In genomic region chr9:129174724-129175514, GRCh38 we compare ENCODE assay signal across 2 cellular contexts.
A peak's percentile ranks its signal among the peaks of the same experiment; 100 is the strongest.
TF ChIP-seq lines count a peak whose summit lies in the region.

No MANE protein-coding gene starts in this region.

TF ChIP-seq in HEK293, 187 proteins besides CTCF, POLR2A, EP300 and RAD21 (continued from another document and continues in another):
- TF ChIP-seq, protein P1, sequence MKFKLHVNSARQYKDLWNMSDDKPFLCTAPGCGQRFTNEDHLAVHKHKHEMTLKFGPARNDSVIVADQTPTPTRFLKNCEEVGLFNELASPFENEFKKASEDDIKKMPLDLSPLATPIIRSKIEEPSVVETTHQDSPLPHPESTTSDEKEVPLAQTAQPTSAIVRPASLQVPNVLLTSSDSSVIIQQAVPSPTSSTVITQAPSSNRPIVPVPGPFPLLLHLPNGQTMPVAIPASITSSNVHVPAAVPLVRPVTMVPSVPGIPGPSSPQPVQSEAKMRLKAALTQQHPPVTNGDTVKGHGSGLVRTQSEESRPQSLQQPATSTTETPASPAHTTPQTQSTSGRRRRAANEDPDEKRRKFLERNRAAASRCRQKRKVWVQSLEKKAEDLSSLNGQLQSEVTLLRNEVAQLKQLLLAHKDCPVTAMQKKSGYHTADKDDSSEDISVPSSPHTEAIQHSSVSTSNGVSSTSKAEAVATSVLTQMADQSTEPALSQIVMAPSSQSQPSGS (tag by site-specific recombination; IDR thresholded peaks at IDR 0.05; ENCODE audit: low read depth), result peak; percentile 55; the same call in 1 of the 2 replicates
- TF ChIP-seq, protein P2, sequence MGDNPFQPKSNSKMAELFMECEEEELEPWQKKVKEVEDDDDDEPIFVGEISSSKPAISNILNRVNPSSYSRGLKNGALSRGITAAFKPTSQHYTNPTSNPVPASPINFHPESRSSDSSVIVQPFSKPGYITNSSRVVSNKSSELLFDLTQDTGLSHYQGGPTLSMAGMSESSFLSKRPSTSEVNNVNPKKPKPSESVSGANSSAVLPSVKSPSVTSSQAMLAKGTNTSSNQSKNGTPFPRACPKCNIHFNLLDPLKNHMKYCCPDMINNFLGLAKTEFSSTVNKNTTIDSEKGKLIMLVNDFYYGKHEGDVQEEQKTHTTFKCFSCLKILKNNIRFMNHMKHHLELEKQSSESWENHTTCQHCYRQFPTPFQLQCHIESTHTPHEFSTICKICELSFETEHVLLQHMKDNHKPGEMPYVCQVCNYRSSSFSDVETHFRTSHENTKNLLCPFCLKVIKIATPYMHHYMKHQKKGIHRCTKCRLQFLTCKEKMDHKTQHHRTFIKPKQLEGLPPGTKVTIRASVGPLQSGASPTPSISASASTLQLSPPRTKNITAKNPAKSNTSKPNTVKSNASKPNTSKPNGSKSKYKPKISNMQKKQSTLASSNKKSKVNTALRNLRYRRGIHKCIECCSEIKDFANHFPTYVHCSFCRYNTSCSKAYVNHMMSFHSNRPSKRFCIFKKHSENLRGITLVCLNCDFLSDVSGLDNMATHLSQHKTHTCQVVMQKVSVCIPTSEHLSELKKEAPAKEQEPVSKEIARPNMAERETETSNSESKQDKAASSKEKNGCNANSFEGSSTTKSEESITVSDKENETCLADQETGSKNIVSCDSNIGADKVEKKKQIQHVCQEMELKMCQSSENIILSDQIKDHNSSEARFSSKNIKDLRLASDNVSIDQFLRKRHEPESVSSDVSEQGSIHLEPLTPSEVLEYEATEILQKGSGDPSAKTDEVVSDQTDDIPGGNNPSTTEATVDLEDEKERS (tag by site-specific recombination; IDR thresholded peaks at IDR 0.05), result no peak
- TF ChIP-seq ZNF37A (tag by site-specific recombination; IDR thresholded peaks at IDR 0.05), result no peak
- TF ChIP-seq ZBTB26 (tag by site-specific recombination; optimal IDR thresholded peaks at IDR 0.05), result peak; percentile 89
- no peak for TF ChIP-seq ZNF768 (tag by site-specific recombination; IDR thresholded peaks at IDR 0.05)
- TF ChIP-seq ZNF654 (tag by site-specific recombination; IDR thresholded peaks at IDR 0.05; ENCODE audit: low read depth), result peak; percentile 23
- TF ChIP-seq KLF7 (tag by site-specific recombination; IDR thresholded peaks at IDR 0.05; ENCODE audit: borderline replicate concordance), result 0 out of 2 replicates have a peak, but pooled peaks have one; percentile 11
- TF ChIP-seq ZIC2 (tag by site-specific recombination; IDR thresholded peaks at IDR 0.05), result peak; percentile 92
- peak; percentile 23; the same call in 1 of the 2 replicates for TF ChIP-seq BCL11B (tag by site-specific recombination; IDR thresholded peaks at IDR 0.05; ENCODE audit: low read depth)
- no peak for TF ChIP-seq ZNF266 (tag by site-specific recombination; IDR thresholded peaks at IDR 0.05; ENCODE audit: low read depth)
- TF ChIP-seq, protein P3, sequence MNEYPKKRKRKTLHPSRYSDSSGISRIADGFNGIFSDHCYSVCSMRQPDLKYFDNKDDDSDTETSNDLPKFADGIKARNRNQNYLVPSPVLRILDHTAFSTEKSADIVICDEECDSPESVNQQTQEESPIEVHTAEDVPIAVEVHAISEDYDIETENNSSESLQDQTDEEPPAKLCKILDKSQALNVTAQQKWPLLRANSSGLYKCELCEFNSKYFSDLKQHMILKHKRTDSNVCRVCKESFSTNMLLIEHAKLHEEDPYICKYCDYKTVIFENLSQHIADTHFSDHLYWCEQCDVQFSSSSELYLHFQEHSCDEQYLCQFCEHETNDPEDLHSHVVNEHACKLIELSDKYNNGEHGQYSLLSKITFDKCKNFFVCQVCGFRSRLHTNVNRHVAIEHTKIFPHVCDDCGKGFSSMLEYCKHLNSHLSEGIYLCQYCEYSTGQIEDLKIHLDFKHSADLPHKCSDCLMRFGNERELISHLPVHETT (tag by site-specific recombination; IDR thresholded peaks at IDR 0.05), result peak; percentile 47
- TF ChIP-seq, protein P4, sequence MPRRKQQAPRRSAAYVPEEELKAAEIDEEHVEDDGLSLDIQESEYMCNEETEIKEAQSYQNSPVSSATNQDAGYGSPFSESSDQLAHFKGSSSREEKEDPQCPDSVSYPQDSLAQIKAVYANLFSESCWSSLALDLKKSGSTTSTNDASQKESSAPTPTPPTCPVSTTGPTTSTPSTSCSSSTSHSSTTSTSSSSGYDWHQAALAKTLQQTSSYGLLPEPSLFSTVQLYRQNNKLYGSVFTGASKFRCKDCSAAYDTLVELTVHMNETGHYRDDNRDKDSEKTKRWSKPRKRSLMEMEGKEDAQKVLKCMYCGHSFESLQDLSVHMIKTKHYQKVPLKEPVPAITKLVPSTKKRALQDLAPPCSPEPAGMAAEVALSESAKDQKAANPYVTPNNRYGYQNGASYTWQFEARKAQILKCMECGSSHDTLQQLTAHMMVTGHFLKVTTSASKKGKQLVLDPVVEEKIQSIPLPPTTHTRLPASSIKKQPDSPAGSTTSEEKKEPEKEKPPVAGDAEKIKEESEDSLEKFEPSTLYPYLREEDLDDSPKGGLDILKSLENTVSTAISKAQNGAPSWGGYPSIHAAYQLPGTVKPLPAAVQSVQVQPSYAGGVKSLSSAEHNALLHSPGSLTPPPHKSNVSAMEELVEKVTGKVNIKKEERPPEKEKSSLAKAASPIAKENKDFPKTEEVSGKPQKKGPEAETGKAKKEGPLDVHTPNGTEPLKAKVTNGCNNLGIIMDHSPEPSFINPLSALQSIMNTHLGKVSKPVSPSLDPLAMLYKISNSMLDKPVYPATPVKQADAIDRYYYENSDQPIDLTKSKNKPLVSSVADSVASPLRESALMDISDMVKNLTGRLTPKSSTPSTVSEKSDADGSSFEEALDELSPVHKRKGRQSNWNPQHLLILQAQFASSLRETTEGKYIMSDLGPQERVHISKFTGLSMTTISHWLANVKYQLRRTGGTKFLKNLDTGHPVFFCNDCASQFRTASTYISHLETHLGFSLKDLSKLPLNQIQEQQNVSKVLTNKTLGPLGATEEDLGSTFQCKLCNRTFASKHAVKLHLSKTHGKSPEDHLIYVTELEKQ (tag by site-specific recombination; IDR thresholded peaks at IDR 0.05; ENCODE audit: borderline replicate concordance), result no peak
- TF ChIP-seq RBAK (tag by site-specific recombination; IDR thresholded peaks at IDR 0.05), result no peak
- TF ChIP-seq ZNF777 (tag by site-specific recombination; IDR thresholded peaks at IDR 0.05; ENCODE audit: borderline replicate concordance), result peak; percentile 51; the same call in 1 of the 2 replicates

TF ChIP-seq in K562, 482 proteins besides CTCF, POLR2A, EP300 and RAD21 (continued from another document and continues in another):
- TF ChIP-seq, protein P5, sequence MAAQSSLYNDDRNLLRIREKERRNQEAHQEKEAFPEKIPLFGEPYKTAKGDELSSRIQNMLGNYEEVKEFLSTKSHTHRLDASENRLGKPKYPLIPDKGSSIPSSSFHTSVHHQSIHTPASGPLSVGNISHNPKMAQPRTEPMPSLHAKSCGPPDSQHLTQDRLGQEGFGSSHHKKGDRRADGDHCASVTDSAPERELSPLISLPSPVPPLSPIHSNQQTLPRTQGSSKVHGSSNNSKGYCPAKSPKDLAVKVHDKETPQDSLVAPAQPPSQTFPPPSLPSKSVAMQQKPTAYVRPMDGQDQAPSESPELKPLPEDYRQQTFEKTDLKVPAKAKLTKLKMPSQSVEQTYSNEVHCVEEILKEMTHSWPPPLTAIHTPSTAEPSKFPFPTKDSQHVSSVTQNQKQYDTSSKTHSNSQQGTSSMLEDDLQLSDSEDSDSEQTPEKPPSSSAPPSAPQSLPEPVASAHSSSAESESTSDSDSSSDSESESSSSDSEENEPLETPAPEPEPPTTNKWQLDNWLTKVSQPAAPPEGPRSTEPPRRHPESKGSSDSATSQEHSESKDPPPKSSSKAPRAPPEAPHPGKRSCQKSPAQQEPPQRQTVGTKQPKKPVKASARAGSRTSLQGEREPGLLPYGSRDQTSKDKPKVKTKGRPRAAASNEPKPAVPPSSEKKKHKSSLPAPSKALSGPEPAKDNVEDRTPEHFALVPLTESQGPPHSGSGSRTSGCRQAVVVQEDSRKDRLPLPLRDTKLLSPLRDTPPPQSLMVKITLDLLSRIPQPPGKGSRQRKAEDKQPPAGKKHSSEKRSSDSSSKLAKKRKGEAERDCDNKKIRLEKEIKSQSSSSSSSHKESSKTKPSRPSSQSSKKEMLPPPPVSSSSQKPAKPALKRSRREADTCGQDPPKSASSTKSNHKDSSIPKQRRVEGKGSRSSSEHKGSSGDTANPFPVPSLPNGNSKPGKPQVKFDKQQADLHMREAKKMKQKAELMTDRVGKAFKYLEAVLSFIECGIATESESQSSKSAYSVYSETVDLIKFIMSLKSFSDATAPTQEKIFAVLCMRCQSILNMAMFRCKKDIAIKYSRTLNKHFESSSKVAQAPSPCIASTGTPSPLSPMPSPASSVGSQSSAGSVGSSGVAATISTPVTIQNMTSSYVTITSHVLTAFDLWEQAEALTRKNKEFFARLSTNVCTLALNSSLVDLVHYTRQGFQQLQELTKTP (IDR thresholded peaks at IDR 0.05; ENCODE audit: low read depth in 1 of 2, partially characterized antibody in 2 of 2), result no peak
- TF ChIP-seq, protein P6, sequence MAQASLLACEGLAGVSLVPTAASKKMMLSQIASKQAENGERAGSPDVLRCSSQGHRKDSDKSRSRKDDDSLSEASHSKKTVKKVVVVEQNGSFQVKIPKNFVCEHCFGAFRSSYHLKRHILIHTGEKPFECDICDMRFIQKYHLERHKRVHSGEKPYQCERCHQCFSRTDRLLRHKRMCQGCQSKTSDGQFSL (CRISPR knock-in tag; IDR thresholded peaks at IDR 0.05), result 0 out of 2 replicates have a peak, but pooled peaks have one; percentile 46
- TF ChIP-seq, protein P6 (tag; IDR thresholded peaks at IDR 0.05), result peak in 1 of 2 experiments; percentile 54; a peak in 1 of 4 replicates
- no peak for TF ChIP-seq HNRNPUL1 (IDR thresholded peaks at IDR 0.05; ENCODE audit: low read length)
- no peak for TF ChIP-seq KDM4B (IDR thresholded peaks at IDR 0.05; ENCODE audit: borderline replicate concordance in 2 of 2, low read depth in 1 of 2)
- no peak for TF ChIP-seq XRCC3 (IDR thresholded peaks at IDR 0.05)
- TF ChIP-seq CCNT2 (IDR thresholded peaks at IDR 0.05; ENCODE audit: borderline replicate concordance, extremely low read depth, insufficient read length, low read depth, low read length), result peak; percentile 23
- no peak for TF ChIP-seq MIER1 (IDR thresholded peaks at IDR 0.05; ENCODE audit: low read depth)
- no peak for TF ChIP-seq ZNF146 (CRISPR knock-in tag; IDR thresholded peaks at IDR 0.05; ENCODE audit: unreplicated experiment)
- no peak for TF ChIP-seq FOXP1 (CRISPR knock-in tag; IDR thresholded peaks at IDR 0.05)
- no peak for TF ChIP-seq NCOR1 (IDR thresholded peaks at IDR 0.05)
- no peak for TF ChIP-seq TAF15 (IDR thresholded peaks at IDR 0.05; ENCODE audit: low read depth, low read length)
- TF ChIP-seq, protein P7, sequence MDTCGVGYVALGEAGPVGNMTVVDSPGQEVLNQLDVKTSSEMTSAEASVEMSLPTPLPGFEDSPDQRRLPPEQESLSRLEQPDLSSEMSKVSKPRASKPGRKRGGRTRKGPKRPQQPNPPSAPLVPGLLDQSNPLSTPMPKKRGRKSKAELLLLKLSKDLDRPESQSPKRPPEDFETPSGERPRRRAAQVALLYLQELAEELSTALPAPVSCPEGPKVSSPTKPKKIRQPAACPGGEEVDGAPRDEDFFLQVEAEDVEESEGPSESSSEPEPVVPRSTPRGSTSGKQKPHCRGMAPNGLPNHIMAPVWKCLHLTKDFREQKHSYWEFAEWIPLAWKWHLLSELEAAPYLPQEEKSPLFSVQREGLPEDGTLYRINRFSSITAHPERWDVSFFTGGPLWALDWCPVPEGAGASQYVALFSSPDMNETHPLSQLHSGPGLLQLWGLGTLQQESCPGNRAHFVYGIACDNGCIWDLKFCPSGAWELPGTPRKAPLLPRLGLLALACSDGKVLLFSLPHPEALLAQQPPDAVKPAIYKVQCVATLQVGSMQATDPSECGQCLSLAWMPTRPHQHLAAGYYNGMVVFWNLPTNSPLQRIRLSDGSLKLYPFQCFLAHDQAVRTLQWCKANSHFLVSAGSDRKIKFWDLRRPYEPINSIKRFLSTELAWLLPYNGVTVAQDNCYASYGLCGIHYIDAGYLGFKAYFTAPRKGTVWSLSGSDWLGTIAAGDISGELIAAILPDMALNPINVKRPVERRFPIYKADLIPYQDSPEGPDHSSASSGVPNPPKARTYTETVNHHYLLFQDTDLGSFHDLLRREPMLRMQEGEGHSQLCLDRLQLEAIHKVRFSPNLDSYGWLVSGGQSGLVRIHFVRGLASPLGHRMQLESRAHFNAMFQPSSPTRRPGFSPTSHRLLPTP (IDR thresholded peaks at IDR 0.05; ENCODE audit: borderline replicate concordance, extremely low read depth, insufficient read length), result no peak
- no peak for TF ChIP-seq ZNF263 (CRISPR knock-in tag; IDR thresholded peaks at IDR 0.05; ENCODE audit: borderline replicate concordance)
- TF ChIP-seq TEAD2 (tag; IDR thresholded peaks at IDR 0.05), result no peak
- no peak for TF ChIP-seq EHMT2 (IDR thresholded peaks at IDR 0.05)
- TF ChIP-seq HCFC1 (IDR thresholded peaks at IDR 0.05; ENCODE audit: low read depth, low read length), result no peak
- no peak for TF ChIP-seq FUS (optimal IDR thresholded peaks at IDR 0.05; ENCODE audit: low read depth, low read length)
- no peak for TF ChIP-seq ELF2 (CRISPR knock-in tag; IDR thresholded peaks at IDR 0.05)
- peak; percentile 29; the same call in 1 of the 2 replicates for TF ChIP-seq POLR2G (IDR thresholded peaks at IDR 0.05; ENCODE audit: low read depth, low read length)
- TF ChIP-seq SP1 (CRISPR knock-in tag; IDR thresholded peaks at IDR 0.05), result no peak
- no peak for TF ChIP-seq RBM17 (IDR thresholded peaks at IDR 0.05; ENCODE audit: borderline replicate concordance, low read depth, low read length)
- TF ChIP-seq, protein P8, sequence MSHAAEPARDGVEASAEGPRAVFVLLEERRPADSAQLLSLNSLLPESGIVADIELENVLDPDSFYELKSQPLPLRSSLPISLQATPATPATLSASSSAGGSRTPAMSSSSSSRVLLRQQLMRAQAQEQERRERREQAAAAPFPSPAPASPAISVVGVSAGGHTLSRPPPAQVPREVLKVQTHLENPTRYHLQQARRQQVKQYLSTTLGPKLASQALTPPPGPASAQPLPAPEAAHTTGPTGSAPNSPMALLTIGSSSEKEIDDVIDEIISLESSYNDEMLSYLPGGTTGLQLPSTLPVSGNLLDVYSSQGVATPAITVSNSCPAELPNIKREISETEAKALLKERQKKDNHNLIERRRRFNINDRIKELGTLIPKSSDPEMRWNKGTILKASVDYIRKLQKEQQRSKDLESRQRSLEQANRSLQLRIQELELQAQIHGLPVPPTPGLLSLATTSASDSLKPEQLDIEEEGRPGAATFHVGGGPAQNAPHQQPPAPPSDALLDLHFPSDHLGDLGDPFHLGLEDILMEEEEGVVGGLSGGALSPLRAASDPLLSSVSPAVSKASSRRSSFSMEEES (CRISPR knock-in tag; IDR thresholded peaks at IDR 0.05), result no peak
- no peak for TF ChIP-seq ZNF212 (CRISPR knock-in tag; IDR thresholded peaks at IDR 0.05)
- TF ChIP-seq ZNF384 (IDR thresholded peaks at IDR 0.05; ENCODE audit: low read depth, low read length), result peak; percentile 74
- no peak for TF ChIP-seq PHB2 (IDR thresholded peaks at IDR 0.05; ENCODE audit: low read depth)
- no peak for TF ChIP-seq NR1H2 (CRISPR knock-in tag; IDR thresholded peaks at IDR 0.05)
- TF ChIP-seq TEAD4 (IDR thresholded peaks at IDR 0.05; ENCODE audit: low read length), result no peak
- TF ChIP-seq TEAD4 (CRISPR knock-in tag; IDR thresholded peaks at IDR 0.05; ENCODE audit: borderline replicate concordance), result no peak
- no peak for TF ChIP-seq ZNF197 (CRISPR knock-in tag; IDR thresholded peaks at IDR 0.05; ENCODE audit: low read depth)
- no peak for TF ChIP-seq ZNF444 (CRISPR knock-in tag; IDR thresholded peaks at IDR 0.05)
- TF ChIP-seq KDM5B (IDR thresholded peaks at IDR 0.05; ENCODE audit: insufficient replicate concordance, low read depth, low read length), result no peak
- no peak for TF ChIP-seq MCM2 (IDR thresholded peaks at IDR 0.05; ENCODE audit: low read depth)
- TF ChIP-seq SUPT5H (IDR thresholded peaks at IDR 0.05), result no peak
- TF ChIP-seq NFXL1 (CRISPR knock-in tag; IDR thresholded peaks at IDR 0.05), result no peak
- TF ChIP-seq ARHGAP35 (IDR thresholded peaks at IDR 0.05; ENCODE audit: partially characterized antibody), result no peak
